In the genomic region with DNA sequence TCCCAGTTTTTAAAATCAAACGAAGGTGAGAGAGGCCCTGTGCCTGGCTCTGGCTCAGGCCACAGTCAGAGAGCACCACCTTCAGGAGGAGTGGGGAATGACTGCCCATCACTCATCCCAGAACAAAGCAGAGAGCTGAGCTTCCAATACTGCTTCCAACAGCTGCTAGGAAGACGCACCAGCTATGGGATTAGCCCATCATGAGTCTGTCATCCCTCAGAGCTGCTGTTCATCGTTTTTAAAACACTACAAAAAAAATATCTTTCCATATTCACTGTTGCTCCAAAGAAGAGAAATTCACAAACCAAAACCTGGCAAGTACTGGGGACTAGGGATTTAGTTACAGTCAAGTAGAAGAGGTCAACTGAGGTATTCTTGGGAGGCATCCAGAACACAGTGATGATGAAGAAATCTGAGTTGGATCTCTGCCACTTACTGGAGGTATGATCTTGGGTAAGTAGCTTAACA, we compare ENCODE assay signal across 9 cellular contexts.
DNase-seq lines count a peak whose midpoint lies in the region; ATAC-seq and TF ChIP-seq lines count a peak whose summit lies in the region.
"Had no signal": no experiment of that assay in that cellular context is flagged by ENCODE, and none has a peak within 500 bp of the region (broad histone marks: within the 10 kb centered on the region; RNA-seq: fewer than 3 reads in every experiment).

No MANE protein-coding gene starts in this region.

- TF ChIP-seq POLR2A in lower leg skin (IDR thresholded peaks at IDR 0.05) = no peak
- no peak for TF ChIP-seq POLR2A in stomach (IDR thresholded peaks at IDR 0.05)

- DNase-seq in Calu3 (peak; percentile 45), M059J (ENCODE audit: low read depth) (peak; percentile 92), T1000 (lab: John Stamatoyannopoulos, UW) (peak; percentile 4), lower leg skin (ENCODE audit: low spot score in 2 of 2) (peak; percentile 60 to 91), stomach (peak; percentile 57)
- DNase-seq in effector memory CD8-positive, alpha-beta T cell = peak in 2 of 3 experiments; percentile 7 to 14
- DNase-seq in NK-92 treated with Interleukin-12 subunit alpha and Interleukin-12 subunit beta, amount 100 ng/mL, for 24 hours (lab: John Stamatoyannopoulos, UW) = no peak

- BruUV-seq in Calu3 (replicated peaks; lab: Mats Ljungman, UMichigan) = no TSS peak

- H3K27ac ChIP-seq in stomach = peak overlapping the region in 2 of 5 donors; percentile 43 to 50

- intact Hi-C loops in Calu3 (cut with micrococcal nuclease; ENCODE audit: unreplicated experiment) = loop anchor here (5.0 kb wide), 1 partner anchor 920 kb away; no protein-coding TSS in a partner anchor
- intact Hi-C loops in lower leg skin (cut with DNase I; ENCODE audit: low total_unique reads) = no loop called here
- intact Hi-C loops in stomach (cut with DNase I; ENCODE audit: low total_unique reads) = no loop called here

- H3K9me3 ChIP-seq in stomach = no peaks in the 10 kb centered on the region

- no peak overlapping the region for H3K4me3 ChIP-seq in lower leg skin (ENCODE audit: low read depth, poor library complexity, severe bottlenecking)
- no peak overlapping the region for H3K4me3 ChIP-seq in stomach

- H3K4me1 ChIP-seq in stomach = peaks cover 0 to 33% (median 13%) of the 10 kb centered on the region in 4 donors

- H3K36me3 Mint-ChIP-seq in Calu3 (ENCODE audit: insufficient read depth, unreplicated experiment) = peaks cover 6% of the 10 kb centered on the region
- H3K36me3 Mint-ChIP-seq in effector memory CD8-positive, alpha-beta T cell (ENCODE audit: insufficient read depth) = peaks cover 54% of the 10 kb centered on the region

- H3K27ac Mint-ChIP-seq in Calu3 (ENCODE audit: unreplicated experiment) = no peak overlapping the region
- peak overlapping the region in 1 of 2 donors; percentile 9 for H3K27ac Mint-ChIP-seq in effector memory CD8-positive, alpha-beta T cell
- H3K27ac Mint-ChIP-seq: T-cell had no signal

- H3K27me3 Mint-ChIP-seq in Calu3 (ENCODE audit: unreplicated experiment) = no peaks in the 10 kb centered on the region
- H3K27me3 Mint-ChIP-seq in effector memory CD8-positive, alpha-beta T cell = no peaks in the 10 kb centered on the region
- H3K27me3 Mint-ChIP-seq: T-cell had no signal

- no peaks in the 10 kb centered on the region for H3K9me3 Mint-ChIP-seq in Calu3 (ENCODE audit: low read depth, unreplicated experiment)
- H3K9me3 Mint-ChIP-seq in effector memory CD8-positive, alpha-beta T cell = no peaks in the 10 kb centered on the region
- H3K9me3 Mint-ChIP-seq: T-cell had no signal

- H3K36me3 ChIP-seq in stomach = peaks cover 10 to 62% (median 58%) of the 10 kb centered on the region in 4 donors

- CTCF ChIA-PET in Calu3 (lab: Charles Lee) = interaction anchor here (0.6 to 1.0 kb wide), 4 partner anchors 38 to 921 kb away, joined by 3 to 4 read pairs (median 3); no protein-coding TSS in a partner anchor

- H3K4me3 Mint-ChIP-seq in Calu3 (ENCODE audit: low read depth, unreplicated experiment) = no peak overlapping the region
- H3K4me3 Mint-ChIP-seq in effector memory CD8-positive, alpha-beta T cell = no peak overlapping the region
- H3K4me3 Mint-ChIP-seq: T-cell had no signal

- 11 to 22% methylated on average over 3 of the region's 3 CpGs for WGBS in lower leg skin, 2 donors
- WGBS in stomach, 5 donors = 21 to 26% (median 25%) methylated on average over 3 of the region's 3 CpGs

- TF ChIP-seq EP300 in stomach (IDR thresholded peaks at IDR 0.05) = no peak

- peak; percentile 38 for TF ChIP-seq CTCF in Calu3 (IDR thresholded peaks at IDR 0.05; ENCODE audit: unreplicated experiment)
- no peak for TF ChIP-seq CTCF in lower leg skin (IDR thresholded peaks at IDR 0.05)
- TF ChIP-seq CTCF in stomach (IDR thresholded peaks at IDR 0.05) = peak in 5 of 7 experiments; percentile 75 to 88 (median 86)

- ATAC-seq in GM21360 (IDR thresholded peaks at IDR 0.05; ENCODE audit: unreplicated experiment) = peak; percentile 63
- no peak for ATAC-seq in effector memory CD8-positive, alpha-beta T cell (replicated peaks)

- peaks cover 8% of the 10 kb centered on the region for H3K4me1 Mint-ChIP-seq in Calu3 (ENCODE audit: low read depth, unreplicated experiment)
- H3K4me1 Mint-ChIP-seq in effector memory CD8-positive, alpha-beta T cell (ENCODE audit: low read depth in 2 of 2) = peaks cover 3 to 8% of the 10 kb centered on the region in 2 donors
- H3K4me1 Mint-ChIP-seq: T-cell had no signal

- H3K27me3 ChIP-seq in stomach = no peaks in the 10 kb centered on the region

Comparison
In these comparisons a context has a peak if more than half of its experiments do, and no peak if none do; other contexts are left out.
1. CTCF ChIP-seq: peak in Calu3 (single experiment) and stomach (5 of 7); none in lower leg skin (0 of 3).